8 cellular contexts compared by ENCODE assay signal in genomic region chr3:28241221-28242160, GRCh38. TPM values are rescaled to one million over a fixed set of nuclear protein-coding genes. Genes with fewer than 3 reads are reported as not detected.
DNase-seq lines count a peak whose midpoint lies in the region; ATAC-seq and TF ChIP-seq lines count a peak whose summit lies in the region.

Gene CMC1, plus strand, starts transcription at chr3:28241619. Its CDS starts 175 bp downstream, at chr3:28241794.

- no peak for TF ChIP-seq EP300 in Ishikawa (IDR thresholded peaks at IDR 0.05; ENCODE audit: borderline replicate concordance)

- no peaks in the 10 kb centered on the region for H3K9me2 ChIP-seq in PC-3 (replicated peaks; ENCODE audit: low read length)

- H3K4me3 ChIP-seq in PC-3 (ENCODE audit: low read length) = peak within 1 kb of the TSS; percentile 84

- peak; percentile 92 for DNase-seq in DMS114 treated with DMSO at 0.1 percent for 48 hours (lab: John Stamatoyannopoulos, UW; ENCODE audit: unreplicated experiment)
- peak; percentile 98 for DNase-seq in PC-3
- peak; percentile 93 for DNase-seq in activated T-cell treated with anti-CD3 and anti-CD28 coated beads for 48 hours (ENCODE audit: low read depth)
- peak; percentile 70 for DNase-seq in epithelial cell of prostate (ENCODE audit: low read depth, low spot score)
- peak; percentile 97 for DNase-seq in mucosa of gallbladder (ENCODE audit: low spot score)
- peak; percentile 84 for DNase-seq in stimulated activated CD8-positive, alpha-beta memory T cell treated with anti-CD3 and anti-CD28 coated beads, Interleukin-4, amount 100 ng/mL, for 4 hours (ENCODE audit: low read depth in 2 of 2, low spot score in 1 of 2)

- peaks cover 51% of the 10 kb centered on the region for H3K79me2 ChIP-seq in PC-3 (ENCODE audit: low read length)

- peak within 1 kb of the TSS; percentile 59 for H3K27ac ChIP-seq in PC-3 (ENCODE audit: low read length)
- peak within 1 kb of the TSS; percentile 52 for H3K27ac ChIP-seq in epithelial cell of prostate

- POLR2A ChIA-PET in PC-3 (lab: Charles Lee; ENCODE audit: unreplicated experiment) = no interaction called here

- H4K20me1 ChIP-seq in PC-3 (ENCODE audit: low read length) = no peaks in the 10 kb centered on the region

- no TSS peak for BruUV-seq in PC-3 (replicated peaks; lab: Mats Ljungman, UMichigan)

- H3K9me3 ChIP-seq in PC-3 (ENCODE audit: low read length) = no peaks in the 10 kb centered on the region

- H3K4me1 ChIP-seq in PC-3 (ENCODE audit: insufficient read depth, low read length) = peaks cover 22% of the 10 kb centered on the region

- peak; percentile 99 for ATAC-seq in GM21576 (IDR thresholded peaks at IDR 0.05; ENCODE audit: unreplicated experiment)
- ATAC-seq in PC-3 = peak; percentile 99

- intact Hi-C loops in PC-3 (cut with micrococcal nuclease) = loop anchor here (1.0 to 5.0 kb wide), 5 partner anchors 45 to 529 kb away; no protein-coding TSS in a partner anchor

- TF ChIP-seq RAD21 in Ishikawa (IDR thresholded peaks at IDR 0.05; ENCODE audit: low read depth) = no peak

- H3F3A ChIP-seq in PC-3 (ENCODE audit: low read length, unreplicated experiment) = no peaks in the 10 kb centered on the region

- no peak for TF ChIP-seq CTCF in PC-3 (conservative IDR thresholded peaks at IDR 0.05; ENCODE audit: low read depth, low read length)

- peak within 1 kb of the TSS; percentile 95 for H3K4me2 ChIP-seq in PC-3 (ENCODE audit: low read length)

- peak within 1 kb of the TSS; percentile 89 for H2AFZ ChIP-seq in PC-3 (ENCODE audit: low read length)

- CTCF ChIA-PET in PC-3 (lab: Charles Lee) = no interaction called here

- no peaks in the 10 kb centered on the region for H3K36me3 ChIP-seq in PC-3 (ENCODE audit: low read depth, low read length)

- H3K9ac ChIP-seq in PC-3 (ENCODE audit: low read length) = peak within 1 kb of the TSS; percentile 93

- no peaks in the 10 kb centered on the region for H3K27me3 ChIP-seq in PC-3 (ENCODE audit: low read length)

TF ChIP-seq in Ishikawa, 13 proteins besides CTCF, POLR2A, EP300 and RAD21:
- TF ChIP-seq CREB1 (IDR thresholded peaks at IDR 0.05; ENCODE audit: low read depth) (no peak), MAX (IDR thresholded peaks at IDR 0.05) (peak; percentile 72), CEBPB (IDR thresholded peaks at IDR 0.05) (no peak), YY1 (IDR thresholded peaks at IDR 0.05; ENCODE audit: low read depth) (0 out of 2 replicates have a peak, but pooled peaks have one; percentile 35), USF1 (IDR thresholded peaks at IDR 0.05) (peak; percentile 18; the same call in 1 of the 2 replicates), NFIC (IDR thresholded peaks at IDR 0.05) (no peak; the same call in 1 of the 2 replicates), REST (IDR thresholded peaks at IDR 0.05; ENCODE audit: low read depth) (no peak), EGR1 (IDR thresholded peaks at IDR 0.05) (no peak), ZBTB7A (IDR thresholded peaks at IDR 0.05; ENCODE audit: low read depth) (peak; percentile 78), TAF1 (IDR thresholded peaks at IDR 0.05; ENCODE audit: low read depth) (peak; percentile 89), TEAD4 (IDR thresholded peaks at IDR 0.05) (no peak; the same call in 1 of the 2 replicates), FOXM1 (IDR thresholded peaks at IDR 0.05; ENCODE audit: borderline replicate concordance, low read depth) (no peak), TCF12 (IDR thresholded peaks at IDR 0.05; ENCODE audit: low read depth) (peak; percentile 28; the same call in 1 of the 2 replicates)

RNA-seq across cellular contexts. Expression of gene CMC1, which starts in this region (rescaled TPM):
- total RNA-seq in PC-3 (2014; rRNA removed) = 11.3 and 16.7 TPM in 2 replicates
- total RNA-seq in mucosa of gallbladder = 25.9 TPM

Comparison
In these comparisons a context has a peak if more than half of its experiments do, and no peak if none do; other contexts are left out.
1. Peak in every context shown above with its lines: DNase-seq, ATAC-seq, H3K4me3 ChIP-seq and H3K27ac ChIP-seq.